Comparison of ENCODE assay signal across 10 cellular contexts in the genomic region with DNA sequence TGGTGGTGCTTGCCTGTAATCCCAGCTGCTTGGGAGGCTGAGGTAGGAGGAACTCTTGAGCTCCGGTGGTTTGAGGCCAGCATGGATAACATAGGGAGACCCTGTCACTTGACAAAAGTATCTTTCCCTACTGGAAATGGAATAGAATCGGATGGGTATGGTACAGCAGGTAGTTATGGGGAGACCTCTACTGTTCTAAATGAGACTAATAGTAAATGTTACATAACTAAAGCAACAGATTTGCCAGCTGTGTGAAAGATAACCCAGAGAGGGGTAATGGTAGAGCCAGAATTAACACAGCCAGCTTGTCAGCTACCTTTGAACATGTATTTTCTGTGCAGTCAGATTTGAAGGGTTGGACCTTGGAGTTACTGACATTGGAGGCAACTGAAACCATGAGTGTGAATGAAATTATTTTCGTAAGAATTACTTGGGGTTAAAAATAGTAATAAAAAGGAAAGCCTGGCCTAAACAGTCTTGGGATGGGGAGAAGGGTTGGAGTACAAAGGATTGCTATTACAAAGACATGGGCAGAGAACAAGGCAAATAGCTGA. TPM values are rescaled to one million over a fixed set of nuclear protein-coding genes. Genes with fewer than 3 reads are reported as not detected.
DNase-seq lines count a peak whose midpoint lies in the region; ATAC-seq and TF ChIP-seq lines count a peak whose summit lies in the region.
"Had no signal": no experiment of that assay in that cellular context is flagged by ENCODE, and none has a peak within 500 bp of the region (broad histone marks: within the 10 kb centered on the region; RNA-seq: fewer than 3 reads in every experiment).

No MANE protein-coding gene starts in this region.

- H3K36me3 Mint-ChIP-seq in activated CD4-positive, alpha-beta T cell treated with anti-CD3 and anti-CD28 coated beads, Interleukin-2, amount 10 ng/mL, durations not matched to agents 7 days and 5 days (ENCODE audit: low read depth) = peaks cover 36% of the 10 kb centered on the region
- H3K36me3 Mint-ChIP-seq in glutamatergic neuron (ENCODE audit: unreplicated experiment) = no peaks in the 10 kb centered on the region
- peaks cover 78% of the 10 kb centered on the region for H3K36me3 Mint-ChIP-seq in stimulated activated effector memory CD8-positive, alpha-beta T cell treated with anti-CD3 and anti-CD28 coated beads, Interleukin-12 subunit alpha, Interleukin-12 subunit beta, amount 100 ng/mL, for 72 hours

- no peak overlapping the region for H3K4me3 Mint-ChIP-seq in activated CD4-positive, alpha-beta T cell treated with anti-CD3 and anti-CD28 coated beads, Interleukin-2, amount 10 ng/mL, durations not matched to agents 7 days and 5 days
- H3K4me3 Mint-ChIP-seq in glutamatergic neuron (ENCODE audit: unreplicated experiment) = no peak overlapping the region
- no peak overlapping the region for H3K4me3 Mint-ChIP-seq in stimulated activated effector memory CD8-positive, alpha-beta T cell treated with anti-CD3 and anti-CD28 coated beads, Interleukin-12 subunit alpha, Interleukin-12 subunit beta, amount 100 ng/mL, for 72 hours

- peak overlapping the region; percentile 56 for H3K27ac Mint-ChIP-seq in activated CD4-positive, alpha-beta T cell treated with anti-CD3 and anti-CD28 coated beads, Interleukin-2, amount 10 ng/mL, durations not matched to agents 7 days and 5 days
- H3K27ac Mint-ChIP-seq in glutamatergic neuron (ENCODE audit: unreplicated experiment) = peak overlapping the region; percentile 25
- peak overlapping the region; percentile 79 for H3K27ac Mint-ChIP-seq in stimulated activated effector memory CD8-positive, alpha-beta T cell treated with anti-CD3 and anti-CD28 coated beads, Interleukin-12 subunit alpha, Interleukin-12 subunit beta, amount 100 ng/mL, for 72 hours

- no peak for ATAC-seq in stimulated activated effector memory CD8-positive, alpha-beta T cell treated with anti-CD3 and anti-CD28 coated beads, Interleukin-12 subunit alpha, Interleukin-12 subunit beta, amount 100 ng/mL, for 72 hours
- no peak for ATAC-seq in HG03159 (IDR thresholded peaks at IDR 0.05; ENCODE audit: unreplicated experiment)

- peaks cover 24% of the 10 kb centered on the region for H3K4me1 Mint-ChIP-seq in activated CD4-positive, alpha-beta T cell treated with anti-CD3 and anti-CD28 coated beads, Interleukin-2, amount 10 ng/mL, durations not matched to agents 7 days and 5 days
- peaks cover 4% of the 10 kb centered on the region for H3K4me1 Mint-ChIP-seq in glutamatergic neuron (ENCODE audit: low read depth, unreplicated experiment)
- H3K4me1 Mint-ChIP-seq in stimulated activated effector memory CD8-positive, alpha-beta T cell treated with anti-CD3 and anti-CD28 coated beads, Interleukin-12 subunit alpha, Interleukin-12 subunit beta, amount 100 ng/mL, for 72 hours = peaks cover 18% of the 10 kb centered on the region

- POLR2A ChIA-PET in activated CD4-positive, alpha-beta T cell treated with anti-CD3 and anti-CD28 coated beads, Interleukin-2, amount 10 ng/mL, durations not matched to agents 7 days and 5 days (lab: Charles Lee) = no interaction called here

- H3K27me3 Mint-ChIP-seq in activated CD4-positive, alpha-beta T cell treated with anti-CD3 and anti-CD28 coated beads, Interleukin-2, amount 10 ng/mL, durations not matched to agents 7 days and 5 days = no peaks in the 10 kb centered on the region
- peaks cover 5% of the 10 kb centered on the region for H3K27me3 Mint-ChIP-seq in glutamatergic neuron (ENCODE audit: unreplicated experiment)

- no peak for DNase-seq in activated CD4-positive, alpha-beta T cell treated with anti-CD3 and anti-CD28 coated beads, Interleukin-2, amount 10 ng/mL, durations not matched to agents 7 days and 5 days
- no peak for DNase-seq in activated CD4-positive, alpha-beta T cell treated with anti-CD3 and anti-CD28 coated beads, Interleukin-2, amount 50 U/mL, for 4 hours
- DNase-seq in RKO (ENCODE audit: low spot score) (peak; percentile 30), glutamatergic neuron (no peak), occipital lobe (lab: John Stamatoyannopoulos, UW) (no peak), AML-193 (lab: John Stamatoyannopoulos, UW) (no peak)
- DNase-seq in stimulated activated effector memory CD8-positive, alpha-beta T cell treated with anti-CD3 and anti-CD28 coated beads, Interleukin-12 subunit alpha, Interleukin-12 subunit beta, amount 100 ng/mL, for 72 hours (ENCODE audit: low spot score in 2 of 2) = no peak
- DNase-seq: HCEC 1CT; NK-92 treated with Interleukin-12 subunit alpha and Interleukin-12 subunit beta, amount 100 ng/mL, for 24 hours had no signal

- TF ChIP-seq CTCF in glutamatergic neuron (IDR thresholded peaks at IDR 0.05; ENCODE audit: partially characterized antibody, unreplicated experiment) = no peak

- CTCF ChIA-PET in activated CD4-positive, alpha-beta T cell treated with anti-CD3 and anti-CD28 coated beads, Interleukin-2, amount 10 ng/mL, durations not matched to agents 7 days and 5 days (lab: Charles Lee) = interaction anchor here (0.7 kb wide), 1 partner anchor 47 kb away, joined by 3 read pairs; no protein-coding TSS in a partner anchor

- no peaks in the 10 kb centered on the region for H3K9me3 Mint-ChIP-seq in activated CD4-positive, alpha-beta T cell treated with anti-CD3 and anti-CD28 coated beads, Interleukin-2, amount 10 ng/mL, durations not matched to agents 7 days and 5 days
- H3K9me3 Mint-ChIP-seq in glutamatergic neuron (ENCODE audit: unreplicated experiment) = no peaks in the 10 kb centered on the region
- no peaks in the 10 kb centered on the region for H3K9me3 Mint-ChIP-seq in stimulated activated effector memory CD8-positive, alpha-beta T cell treated with anti-CD3 and anti-CD28 coated beads, Interleukin-12 subunit alpha, Interleukin-12 subunit beta, amount 100 ng/mL, for 72 hours

RNA-seq across cellular contexts. Expression of a gene that starts 21.7 kb away (rescaled TPM):
- 100 to 1,000 TPM in 1 of 2 experiments, 10 to 100 TPM in 1; 82.0 to 100 TPM for total RNA-seq in activated CD4-positive, alpha-beta T cell treated with anti-CD3 and anti-CD28 coated beads, Interleukin-2, amount 10 ng/mL, durations not matched to agents 7 days and 5 days
- total RNA-seq in glutamatergic neuron (ENCODE audit: unreplicated experiment) (51.6 TPM), occipital lobe (72.1 TPM)

RNA-seq across cellular contexts. Expression of a gene that starts 54.4 kb away (rescaled TPM):
- total RNA-seq in activated CD4-positive, alpha-beta T cell treated with anti-CD3 and anti-CD28 coated beads, Interleukin-2, amount 10 ng/mL, durations not matched to agents 7 days and 5 days = 100 to 1,000 TPM; 223 to 284 TPM
- total RNA-seq in glutamatergic neuron (ENCODE audit: unreplicated experiment) (68.2 TPM), occipital lobe (110 TPM)

Comparison
In these comparisons a context has a peak if more than half of its experiments do, and no peak if none do; other contexts are left out.
1. H3K27ac Mint-ChIP-seq: peak in every context shown above with its lines; median percentile 79 in stimulated activated effector memory CD8-positive, alpha-beta T cell treated with anti-CD3 and anti-CD28 coated beads, Interleukin-12 subunit alpha, Interleukin-12 subunit beta, amount 100 ng/mL, for 72 hours; 56 in activated CD4-positive, alpha-beta T cell treated with anti-CD3 and anti-CD28 coated beads, Interleukin-2, amount 10 ng/mL, durations not matched to agents 7 days and 5 days; 25 in glutamatergic neuron.